ENCODE assay signal across 29 cellular contexts in genomic region chr3:159112724-159113123, GRCh38. TPM values are rescaled to one million over a fixed set of nuclear protein-coding genes. Genes with fewer than 3 reads are reported as not detected.
"Had no signal": no experiment of that assay in that cellular context is flagged by ENCODE, and none has a peak within 500 bp of the region (broad histone marks: within the 10 kb centered on the region; RNA-seq: fewer than 3 reads in every experiment).

No MANE protein-coding gene starts in this region.

- DNase-seq: activated CD4-positive, alpha-beta T cell treated with anti-CD3 and anti-CD28 coated beads for 48 hours; activated CD4-positive, alpha-beta T cell treated with anti-CD3 and anti-CD28 coated beads, Interleukin-2, amount 50 U/mL, for 4 hours; activated CD4-positive, CD25-positive, alpha-beta regulatory T cell treated with anti-CD3 and anti-CD28 coated beads, Interleukin-2, amount 50 U/mL, for 72 hours; activated CD8-positive, alpha-beta memory T cell treated with anti-CD3 and anti-CD28 coated beads, Interleukin-2, amount 10 ng/mL, durations not matched to agents 7 days and 5 days; activated gamma-delta T cell; activated naive CD4-positive, alpha-beta T cell treated with anti-CD3 and anti-CD28 coated beads for 36 hours; activated T-cell treated with anti-CD3 and anti-CD28 coated beads, Interleukin-2, amount 50 U/mL, for 24 hours; brain microvascular endothelial cell; cerebellar nuclear complex; MG63; NCI-H1105 treated with DMSO at 0.1 percent for 48 hours; NCI-H1436 treated with DMSO at 0.1 percent for 48 hours; NCI-H187; NCI-H2081; NCI-H510A treated with DMSO at 0.1 percent for 48 hours; NK-92 treated with Interleukin-12 subunit alpha and Interleukin-12 subunit beta, amount 100 ng/mL, for 24 hours; OCI-M1; SHP77; T-helper 17 cell; T-helper 9 cell had no signal

- H3K4me3 Mint-ChIP-seq: activated CD8-positive, alpha-beta memory T cell treated with anti-CD3 and anti-CD28 coated beads, Interleukin-2, amount 10 ng/mL, durations not matched to agents 7 days and 5 days; activated naive CD4-positive, alpha-beta T cell treated with anti-CD3 and anti-CD28 coated beads for 36 hours; activated naive CD8-positive, alpha-beta T cell; activated T-cell treated with anti-CD3 and anti-CD28 coated beads, Interleukin-2, amount 50 U/mL, for 24 hours; activated T-helper 17 cell treated with anti-CD3 and anti-CD28 coated beads, Interleukin-2, amount 50 U/mL, for 72 hours; T-helper 17 cell; WTC11 had no signal

- H3K4me3 ChIP-seq: cardiac muscle cell, MG63, SJSA1 had no signal

- ATAC-seq: activated CD8-positive, alpha-beta memory T cell treated with anti-CD3 and anti-CD28 coated beads, Interleukin-2, amount 10 ng/mL, durations not matched to agents 7 days and 5 days; activated T-helper 17 cell treated with anti-CD3 and anti-CD28 coated beads, Interleukin-2, amount 50 U/mL, for 72 hours; Panc1; SK-N-SH treated with all-trans-retinoic acid at 6 μM for 48 hours; T-helper 17 cell; WTC11 had no signal

- H3K36me3 ChIP-seq: brain microvascular endothelial cell, cardiac muscle cell, MG63, SJSA1 had no signal

- H3K9me3 Mint-ChIP-seq: activated naive CD4-positive, alpha-beta T cell treated with anti-CD3 and anti-CD28 coated beads for 36 hours; activated T-cell treated with anti-CD3 and anti-CD28 coated beads, Interleukin-2, amount 50 U/mL, for 24 hours; WTC11 had no signal

- H3K4me1 Mint-ChIP-seq: activated CD8-positive, alpha-beta memory T cell treated with anti-CD3 and anti-CD28 coated beads, Interleukin-2, amount 10 ng/mL, durations not matched to agents 7 days and 5 days; activated T-helper 17 cell treated with anti-CD3 and anti-CD28 coated beads, Interleukin-2, amount 50 U/mL, for 72 hours; T-helper 17 cell had no signal

- H3K27ac ChIP-seq: brain microvascular endothelial cell, cardiac muscle cell, KMS-11, RWPE1, SJSA1 had no signal

- H3K4me1 ChIP-seq: SJSA1 had no signal

- H3K4me2 ChIP-seq: KMS-11 had no signal

- H3K27me3 ChIP-seq: brain microvascular endothelial cell, cardiac muscle cell, MG63 had no signal

- H3K27me3 Mint-ChIP-seq: activated CD8-positive, alpha-beta memory T cell treated with anti-CD3 and anti-CD28 coated beads, Interleukin-2, amount 10 ng/mL, durations not matched to agents 7 days and 5 days; activated T-cell treated with anti-CD3 and anti-CD28 coated beads, Interleukin-2, amount 50 U/mL, for 24 hours; activated T-helper 17 cell treated with anti-CD3 and anti-CD28 coated beads, Interleukin-2, amount 50 U/mL, for 72 hours; T-helper 17 cell had no signal

- H3K27ac Mint-ChIP-seq: activated CD8-positive, alpha-beta memory T cell treated with anti-CD3 and anti-CD28 coated beads, Interleukin-2, amount 10 ng/mL, durations not matched to agents 7 days and 5 days; activated naive CD4-positive, alpha-beta T cell treated with anti-CD3 and anti-CD28 coated beads for 36 hours; activated naive CD8-positive, alpha-beta T cell; activated T-cell treated with anti-CD3 and anti-CD28 coated beads, Interleukin-2, amount 50 U/mL, for 24 hours; activated T-helper 17 cell treated with anti-CD3 and anti-CD28 coated beads, Interleukin-2, amount 50 U/mL, for 72 hours; T-helper 17 cell; WTC11 had no signal

- H3K36me3 Mint-ChIP-seq: activated CD8-positive, alpha-beta memory T cell treated with anti-CD3 and anti-CD28 coated beads, Interleukin-2, amount 10 ng/mL, durations not matched to agents 7 days and 5 days; activated naive CD8-positive, alpha-beta T cell; WTC11 had no signal

- H3K9ac ChIP-seq: KMS-11 had no signal

- H3K9me3 ChIP-seq: MG63, SJSA1 had no signal

RNA-seq across cellular contexts. Expression of gene IQCJ, which starts 43.6 kb away (rescaled TPM):
- total RNA-seq: activated CD8-positive, alpha-beta memory T cell treated with anti-CD3 and anti-CD28 coated beads, Interleukin-2, amount 10 ng/mL, durations not matched to agents 7 days and 5 days; activated naive CD4-positive, alpha-beta T cell treated with anti-CD3 and anti-CD28 coated beads for 36 hours; SJSA1; T-helper 17 cell had no signal
